In the genomic region with DNA sequence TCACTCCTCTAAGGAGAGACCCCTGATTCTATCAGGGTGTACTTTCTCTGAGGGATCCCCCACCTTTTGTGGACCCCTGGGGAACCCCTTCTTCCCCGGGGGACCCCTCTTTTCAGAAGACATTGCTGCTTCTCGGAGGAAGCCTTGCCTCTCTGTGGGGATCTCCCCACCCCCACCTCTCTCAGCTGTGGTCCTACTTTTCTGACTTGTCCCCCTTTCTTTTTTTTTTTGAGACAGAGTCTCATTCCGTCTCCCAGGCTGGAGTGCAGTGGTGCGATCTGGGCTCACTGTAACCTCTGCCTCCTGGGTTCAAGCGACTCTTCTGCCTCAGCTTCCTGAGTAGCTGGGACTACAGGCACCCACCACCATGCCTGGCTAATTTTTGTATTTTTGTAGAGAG, we compare ENCODE assay signal across 8 cellular contexts. TPM values are rescaled to one million over a fixed set of nuclear protein-coding genes. Genes with fewer than 3 reads are reported as not detected.
A peak's percentile ranks its signal among the peaks of the same experiment; 100 is the strongest.
DNase-seq lines count a peak whose midpoint lies in the region; ATAC-seq and TF ChIP-seq lines count a peak whose summit lies in the region.

No MANE protein-coding gene starts in this region.

- POLR2A ChIA-PET in CD4-positive, alpha-beta memory T cell (lab: Charles Lee; ENCODE audit: partially characterized antibody) = interaction anchor here (1.0 to 2.4 kb wide), 4 partner anchors 9 to 18 kb away, joined by 3 to 16 read pairs (median 3); partner anchors contain the start of gene GATAD2A

- CTCF ChIA-PET in CD4-positive, alpha-beta memory T cell (lab: Charles Lee; ENCODE audit: partially characterized antibody) = interaction anchor here (0.6 to 1.7 kb wide), 2 partner anchors 66 to 103 kb away, joined by 3 to 5 read pairs; no protein-coding TSS in a partner anchor

- TF ChIP-seq CTCF in NB4 (IDR thresholded peaks at IDR 0.05; ENCODE audit: low read depth, low read length) (no peak), body of pancreas (IDR thresholded peaks at IDR 0.05) (no peak)

- peak overlapping the region; percentile 85 for H3K27ac ChIP-seq in CD4-positive, alpha-beta memory T cell (ENCODE audit: low read depth, low read length)
- peak overlapping the region; percentile 81 for H3K27ac ChIP-seq in effector memory CD4-positive, alpha-beta T cell (ENCODE audit: insufficient read depth, low read length, poor library complexity, severe bottlenecking)
- peak overlapping the region in 2 of 4 donors; percentile 76 to 80 for H3K27ac ChIP-seq in body of pancreas

- DNase-seq in CD4-positive, alpha-beta memory T cell = no peak
- DNase-seq in NB4 (ENCODE audit: low read depth) (no peak), hippocampal formation (lab: John Stamatoyannopoulos, UW) (no peak), body of pancreas (no peak)
- DNase-seq in effector memory CD4-positive, alpha-beta T cell = no peak

- peaks cover 0 to 8% of the 10 kb centered on the region in 2 donors for H3K36me3 Mint-ChIP-seq in CD4-positive, alpha-beta memory T cell

- H3K27me3 ChIP-seq in CD4-positive, alpha-beta memory T cell (ENCODE audit: insufficient read depth, low read length) = no peaks in the 10 kb centered on the region
- no peaks in the 10 kb centered on the region for H3K27me3 ChIP-seq in effector memory CD4-positive, alpha-beta T cell (replicated peaks; ENCODE audit: control insufficient read depth, insufficient read depth, low read length, poor library complexity, severe bottlenecking)
- H3K27me3 ChIP-seq in neuron (ENCODE audit: insufficient read depth, low read length) = no peaks in the 10 kb centered on the region
- no peaks in the 10 kb centered on the region for H3K27me3 ChIP-seq in body of pancreas

- peaks cover 66% of the 10 kb centered on the region for H3K4me1 ChIP-seq in CD4-positive, alpha-beta memory T cell (ENCODE audit: insufficient read depth, low read length)
- H3K4me1 ChIP-seq in effector memory CD4-positive, alpha-beta T cell (ENCODE audit: control insufficient read depth, insufficient read depth, low read length, poor library complexity, severe bottlenecking) = peaks cover 40% of the 10 kb centered on the region
- H3K4me1 ChIP-seq in neuron (ENCODE audit: insufficient read depth, low read length) = peaks cover 21% of the 10 kb centered on the region
- peaks cover 49% of the 10 kb centered on the region for H3K4me1 ChIP-seq in body of pancreas

- H3K9me3 ChIP-seq in CD4-positive, alpha-beta memory T cell (ENCODE audit: control insufficient read depth in 1 of 2, low read length in 2 of 2) = no peaks in the 10 kb centered on the region
- no peaks in the 10 kb centered on the region for H3K9me3 ChIP-seq in effector memory CD4-positive, alpha-beta T cell (ENCODE audit: control insufficient read depth, low read length)
- peaks cover 3% of the 10 kb centered on the region for H3K9me3 ChIP-seq in neuron (ENCODE audit: low read length)
- no peaks in the 10 kb centered on the region for H3K9me3 ChIP-seq in body of pancreas

- peak overlapping the region; percentile 92 to 98 (median 94) for H3K4me3 Mint-ChIP-seq in CD4-positive, alpha-beta memory T cell

- intact Hi-C loops in CD4-positive, alpha-beta memory T cell (cut with micrococcal nuclease) = no loop called here
- intact Hi-C loops in body of pancreas (cut with DNase I) = no loop called here

- H3K9me3 Mint-ChIP-seq in CD4-positive, alpha-beta memory T cell = no peaks in the 10 kb centered on the region

- H3K27me3 Mint-ChIP-seq in CD4-positive, alpha-beta memory T cell = no peaks in the 10 kb centered on the region

- H3K27ac Mint-ChIP-seq in CD4-positive, alpha-beta memory T cell = peak overlapping the region; percentile 93 to 97 (median 95)

- ATAC-seq in HG03378 (IDR thresholded peaks at IDR 0.05; ENCODE audit: unreplicated experiment) = no peak
- no peak for ATAC-seq in GM18909 (IDR thresholded peaks at IDR 0.05; ENCODE audit: poor library complexity, unreplicated experiment)
- ATAC-seq in body of pancreas = no peak

- no peaks in the 10 kb centered on the region for H3K36me3 ChIP-seq in CD4-positive, alpha-beta memory T cell (ENCODE audit: insufficient read depth, low read length)
- H3K36me3 ChIP-seq in effector memory CD4-positive, alpha-beta T cell (ENCODE audit: control insufficient read depth, insufficient read depth, low read length) = peaks cover 3% of the 10 kb centered on the region
- peaks cover 5% of the 10 kb centered on the region for H3K36me3 ChIP-seq in neuron (ENCODE audit: insufficient read depth, low read length)
- H3K36me3 ChIP-seq in body of pancreas (replicated peaks in 1 of 2; ENCODE audit: insufficient read depth in 1 of 2, low read depth in 2 of 2) = no peaks in the 10 kb centered on the region

- H3K4me1 Mint-ChIP-seq in CD4-positive, alpha-beta memory T cell = peaks cover 36 to 65% (median 49%) of the 10 kb centered on the region in 4 donors

- no peak overlapping the region for H2AFZ ChIP-seq in neuron (ENCODE audit: low read depth, low read length)

- 77 to 84% methylated on average over 5 of the region's 5 CpGs for WGBS in body of pancreas, 2 donors

- H3K4me3 ChIP-seq in CD4-positive, alpha-beta memory T cell (ENCODE audit: low read length in 2 of 2) = peak overlapping the region; percentile 33 to 57
- H3K4me3 ChIP-seq in NB4 (ENCODE audit: low read depth, low read length) (peak overlapping the region; percentile 76), neuron (ENCODE audit: low read length) (peak overlapping the region; percentile 84), body of pancreas (no peak overlapping the region)
- peak overlapping the region; percentile 87 for H3K4me3 ChIP-seq in effector memory CD4-positive, alpha-beta T cell (ENCODE audit: insufficient read depth, low read depth, low read length, poor library complexity, severe bottlenecking)

- TF ChIP-seq POLR2A in NB4 (IDR thresholded peaks at IDR 0.05; ENCODE audit: extremely low read depth, insufficient read length) (no peak), body of pancreas (IDR thresholded peaks at IDR 0.05) (no peak)

RNA-seq across cellular contexts. Expression of gene GATAD2A, which starts 18.4 kb away (rescaled TPM):
- 100 to 1,000 TPM; 101 to 108 TPM for total RNA-seq in CD4-positive, alpha-beta memory T cell
- polyA plus RNA-seq in CD4-positive, alpha-beta memory T cell = 10 to 100 TPM in 1 of 2 donors, 1 to 10 TPM in 1; 3.8 to 30.6 TPM
- 10 to 100 TPM; 30.0 to 35.8 TPM for total RNA-seq in body of pancreas

Comparison
In these comparisons a context has a peak if more than half of its experiments do, and no peak if none do; other contexts are left out.
1. H3K4me3 ChIP-seq: peak in CD4-positive, alpha-beta memory T cell (2 of 2), NB4 (single experiment), effector memory CD4-positive, alpha-beta T cell (single experiment) and neuron (single experiment); none in body of pancreas (0 of 2).